19 cellular contexts compared by ENCODE assay signal in genomic region chr2:27893031-27893430, GRCh38. TPM values are rescaled to one million over a fixed set of nuclear protein-coding genes. Genes with fewer than 3 reads are reported as not detected.
DNase-seq lines count a peak whose midpoint lies in the region; ATAC-seq and TF ChIP-seq lines count a peak whose summit lies in the region.
"Had no signal": no experiment of that assay in that cellular context is flagged by ENCODE, and none has a peak within 500 bp of the region (broad histone marks: within the 10 kb centered on the region; RNA-seq: fewer than 3 reads in every experiment).

No MANE protein-coding gene starts in this region.

- no peak for ATAC-seq in stimulated activated naive CD8-positive, alpha-beta T cell treated with anti-CD3 and anti-CD28 coated beads, Interleukin-15, Interleukin-2, amounts not matched to agents 100 U/mL and 50 U/mL, for 24 hours
- no peak for ATAC-seq in GM19452 (IDR thresholded peaks at IDR 0.05; ENCODE audit: unreplicated experiment)
- ATAC-seq: esophagus mucosa, lower lobe of right lung had no signal

- peak overlapping the region; percentile 91 for H3K4me3 Mint-ChIP-seq in stimulated activated naive CD8-positive, alpha-beta T cell treated with anti-CD3 and anti-CD28 coated beads, Interleukin-15, Interleukin-2, amounts not matched to agents 100 ng/mL and 50 ng/mL, for 24 hours
- H3K4me3 Mint-ChIP-seq in immature natural killer cell, result no peak overlapping the region

- no peaks in the 10 kb centered on the region for H3K36me3 ChIP-seq in SU-DHL-6 (ENCODE audit: low read length)

- H3K4me2 ChIP-seq in SU-DHL-6 (ENCODE audit: low read depth, low read length, poor library complexity, severe bottlenecking), result peak overlapping the region; percentile 56

- peaks cover 79% of the 10 kb centered on the region for H3K4me1 Mint-ChIP-seq in stimulated activated naive CD8-positive, alpha-beta T cell treated with anti-CD3 and anti-CD28 coated beads, Interleukin-15, Interleukin-2, amounts not matched to agents 100 ng/mL and 50 ng/mL, for 24 hours (ENCODE audit: low read depth)
- peaks cover 33 to 58% of the 10 kb centered on the region in 2 donors for H3K4me1 Mint-ChIP-seq in immature natural killer cell

- no peak overlapping the region for H3K4me3 ChIP-seq in SU-DHL-6 (ENCODE audit: insufficient read depth, low read length, poor library complexity, severe bottlenecking)
- H3K4me3 ChIP-seq: dorsolateral prefrontal cortex, lower lobe of right lung, suprapubic skin had no signal

- H3K27me3 Mint-ChIP-seq in stimulated activated naive CD8-positive, alpha-beta T cell treated with anti-CD3 and anti-CD28 coated beads, Interleukin-15, Interleukin-2, amounts not matched to agents 100 ng/mL and 50 ng/mL, for 24 hours, result peaks cover 3% of the 10 kb centered on the region
- peaks cover 16 to 22% (median 20%) of the 10 kb centered on the region in 3 donors for H3K27me3 Mint-ChIP-seq in immature natural killer cell (ENCODE audit: low read depth in 3 of 3)

- H3K9ac ChIP-seq in SU-DHL-6 (ENCODE audit: low read length), result no peak overlapping the region

- H3K36me3 Mint-ChIP-seq in stimulated activated naive CD8-positive, alpha-beta T cell treated with anti-CD3 and anti-CD28 coated beads, Interleukin-15, Interleukin-2, amounts not matched to agents 100 ng/mL and 50 ng/mL, for 24 hours (ENCODE audit: low read depth), result peaks cover 51% of the 10 kb centered on the region
- peaks cover 0 to 24% (median 10%) of the 10 kb centered on the region in 3 donors for H3K36me3 Mint-ChIP-seq in immature natural killer cell

- H3K27me3 ChIP-seq in SU-DHL-6 (ENCODE audit: low read length), result no peaks in the 10 kb centered on the region
- H3K27me3 ChIP-seq: dorsolateral prefrontal cortex, suprapubic skin had no signal

- H3K79me2 ChIP-seq in SU-DHL-6 (ENCODE audit: insufficient read depth, low read length), result peaks cover 13% of the 10 kb centered on the region

- no peaks in the 10 kb centered on the region for H4K20me1 ChIP-seq in SU-DHL-6 (ENCODE audit: low read depth, low read length)

- H3K27ac Mint-ChIP-seq in stimulated activated naive CD8-positive, alpha-beta T cell treated with anti-CD3 and anti-CD28 coated beads, Interleukin-15, Interleukin-2, amounts not matched to agents 100 ng/mL and 50 ng/mL, for 24 hours, result peak overlapping the region; percentile 100
- peak overlapping the region in 5 of 6 donors; percentile 61 to 100 (median 99) for H3K27ac Mint-ChIP-seq in immature natural killer cell

- H3K27ac ChIP-seq in SU-DHL-6 (ENCODE audit: low read depth, low read length), result no peak overlapping the region; the same call in 1 of the 2 replicates
- H3K27ac ChIP-seq: suprapubic skin had no signal

- H3K9me2 ChIP-seq in SU-DHL-6 (replicated peaks; ENCODE audit: insufficient read depth, low read length), result no peaks in the 10 kb centered on the region

- TF ChIP-seq CTCF in SU-DHL-6 (IDR thresholded peaks at IDR 0.05; ENCODE audit: insufficient read depth, low read length, poor library complexity, severe bottlenecking), result no peak

- H3F3A ChIP-seq in SU-DHL-6 (ENCODE audit: insufficient read depth), result peaks cover 22% of the 10 kb centered on the region

- no peaks in the 10 kb centered on the region for H3K9me3 Mint-ChIP-seq in stimulated activated naive CD8-positive, alpha-beta T cell treated with anti-CD3 and anti-CD28 coated beads, Interleukin-15, Interleukin-2, amounts not matched to agents 100 ng/mL and 50 ng/mL, for 24 hours
- H3K9me3 Mint-ChIP-seq in immature natural killer cell, result peaks cover 0 to 6% (median 0%) of the 10 kb centered on the region in 6 donors

- no peak overlapping the region for H2AFZ ChIP-seq in SU-DHL-6 (ENCODE audit: low read depth, low read length, severe bottlenecking)

- no peak for DNase-seq in stimulated activated naive CD8-positive, alpha-beta T cell treated with anti-CD3 and anti-CD28 coated beads, Interleukin-15, Interleukin-2, amounts not matched to agents 100 U/mL and 50 U/mL, for 24 hours
- DNase-seq in immature natural killer cell, result no peak
- DNase-seq in NCI-H510A treated with DMSO at 0.1 percent for 48 hours (lab: John Stamatoyannopoulos, UW), result no peak
- no peak for DNase-seq in A172 (ENCODE audit: low spot score)
- DNase-seq: activated effector memory CD4-positive, alpha-beta T cell treated with Interleukin-2 at 50 U/mL for 16 hours; DMS153; dorsolateral prefrontal cortex; glutamatergic neuron; HCEC 1CT; NCI-H1436 treated with DMSO at 0.1 percent for 48 hours; NCI-H2227 treated with DMSO at 0.1 percent for 48 hours; NK-92 treated with Interleukin-12 subunit alpha and Interleukin-12 subunit beta, amount 100 ng/mL, for 24 hours; SHP77 treated with DMSO at 0.1 percent for 48 hours had no signal

- no peaks in the 10 kb centered on the region for H3K9me3 ChIP-seq in SU-DHL-6 (ENCODE audit: insufficient read depth, low read length)
- H3K9me3 ChIP-seq: lower lobe of right lung, suprapubic skin had no signal

RNA-seq across cellular contexts. Expression of gene BABAM2, which starts 2.5 kb away (rescaled TPM):
- 10 to 100 TPM; 52.4 to 89.2 (median 74.1) TPM for polyA plus RNA-seq in immature natural killer cell
- total RNA-seq in A172 (2014; rRNA removed; shearing (Covaris generic)), result 36.0 and 36.5 TPM in 2 replicates

RNA-seq across cellular contexts. Expression of gene RBKS, which starts 2.8 kb away (rescaled TPM):
- 1 to 10 TPM; 1.3 to 3.4 (median 2.9) TPM for polyA plus RNA-seq in immature natural killer cell
- 2.2 and 2.8 TPM in 2 replicates for total RNA-seq in A172 (2014; rRNA removed; shearing (Covaris generic))
